In genomic region chr7:4712371-4713182, GRCh38 we compare ENCODE assay signal across 9 cellular contexts. TPM values are rescaled to one million over a fixed set of nuclear protein-coding genes. Genes with fewer than 3 reads are reported as not detected.
DNase-seq lines count a peak whose midpoint lies in the region; ATAC-seq and TF ChIP-seq lines count a peak whose summit lies in the region.
"Had no signal": no experiment of that assay in that cellular context is flagged by ENCODE, and none has a peak within 500 bp of the region (broad histone marks: within the 10 kb centered on the region; RNA-seq: fewer than 3 reads in every experiment).

No MANE protein-coding gene starts in this region.

- 60 to 63% methylated on average over 22 of the region's 22 CpGs for WGBS in upper lobe of left lung, 2 donors

- H3K79me2 ChIP-seq in fibroblast of lung (ENCODE audit: control insufficient read depth, insufficient read depth, low read length), result peaks cover 77% of the 10 kb centered on the region

- H3K36me3 ChIP-seq in HEK293 (ENCODE audit: control insufficient read depth in 2 of 2, insufficient read depth in 1 of 2, low read length in 2 of 2), result peaks cover 0 to 12% of the 10 kb centered on the region in 2 experiments; a peak in 2 of 3 replicates
- H3K36me3 ChIP-seq in fibroblast of lung (ENCODE audit: control insufficient read depth, insufficient read depth, low read length), result peaks cover 2% of the 10 kb centered on the region
- H3K36me3 ChIP-seq in upper lobe of left lung, result no peaks in the 10 kb centered on the region

- no peak overlapping the region for H2AFZ ChIP-seq in fibroblast of lung (ENCODE audit: low read length)

- CTCF ChIA-PET in HEK293 (lab: Yijun Ruan, JAX), result interaction anchor here (0.6 kb wide), 1 partner anchor 229 kb away, joined by 3 read pairs; no protein-coding TSS in a partner anchor

- DNase-seq in GM10266 (ENCODE audit: extremely low spot score) (peak; percentile 72), NCI-H510A treated with DMSO at 0.1 percent for 48 hours (lab: John Stamatoyannopoulos, UW) (peak; percentile 91), fibroblast of lung (ENCODE audit: low read depth in 2 of 2) (peak; percentile 38 to 42), upper lobe of left lung (peak in 1 of 2 donors; percentile 63), head of caudate nucleus (no peak), NCI-H446 treated with DMSO at 0.1 percent for 48 hours (lab: John Stamatoyannopoulos, UW) (no peak)
- no peak for DNase-seq in activated CD8-positive, alpha-beta memory T cell treated with anti-CD3 and anti-CD28 coated beads for 24 hours

- no peaks in the 10 kb centered on the region for H4K20me1 ChIP-seq in fibroblast of lung (ENCODE audit: control insufficient read depth, extremely low read depth, insufficient read depth, low read length)

- intact Hi-C loops in head of caudate nucleus (cut with DNase I), result no loop called here

- no peak for TF ChIP-seq POLR2A in upper lobe of left lung (IDR thresholded peaks at IDR 0.05)

- H3K9me3 ChIP-seq in HEK293 (ENCODE audit: control insufficient read depth, insufficient read depth, low read depth, low read length) (no peaks in the 10 kb centered on the region), fibroblast of lung (ENCODE audit: control insufficient read depth, insufficient read depth, low read depth, low read length) (no peaks in the 10 kb centered on the region), upper lobe of left lung (no peaks in the 10 kb centered on the region)
- H3K9me3 ChIP-seq: SJSA1 had no signal

- H3K4me1 ChIP-seq in HEK293 (ENCODE audit: control insufficient read depth, insufficient read depth, low read length), result no peaks in the 10 kb centered on the region
- H3K4me1 ChIP-seq in fibroblast of lung (ENCODE audit: control insufficient read depth, extremely low read depth, insufficient read depth, low read length), result peaks cover 9% of the 10 kb centered on the region
- peaks cover 49 to 72% (median 59%) of the 10 kb centered on the region in 4 donors for H3K4me1 ChIP-seq in upper lobe of left lung

- H3K27me3 ChIP-seq in fibroblast of lung (ENCODE audit: control insufficient read depth, insufficient read depth, low read length) (no peaks in the 10 kb centered on the region), upper lobe of left lung (no peaks in the 10 kb centered on the region)
- H3K27me3 ChIP-seq: SJSA1 had no signal

- POLR2A ChIA-PET in HEK293 (lab: Yijun Ruan, JAX), result no interaction called here

- H3K9ac ChIP-seq in fibroblast of lung (ENCODE audit: insufficient read depth, low read length), result no peak overlapping the region

- TF ChIP-seq CTCF in GM10266 (IDR thresholded peaks at IDR 0.05; ENCODE audit: control insufficient read depth, insufficient read depth, low read depth, missing control alignments) (no peak), HEK293 (tag by site-specific recombination; IDR thresholded peaks at IDR 0.05) (no peak), fibroblast of lung (conservative IDR thresholded peaks at IDR 0.05 in 1 of 2, IDR thresholded peaks at IDR 0.05 in 1 of 2; ENCODE audit: low read depth in 1 of 2, low read length in 2 of 2) (no peak), upper lobe of left lung (IDR thresholded peaks at IDR 0.05) (no peak)

- ATAC-seq in upper lobe of left lung (ENCODE audit: low FRiP score in 2 of 2), result no peak

- peak overlapping the region; percentile 39; the same call in 1 of the 2 replicates for H3K27ac ChIP-seq in HEK293 (ENCODE audit: extremely low read depth, low read depth, low read length)
- H3K27ac ChIP-seq in fibroblast of lung (ENCODE audit: insufficient read depth, low read length), result peak overlapping the region; percentile 29
- peak overlapping the region; percentile 23 to 62 (median 52) for H3K27ac ChIP-seq in upper lobe of left lung
- H3K27ac ChIP-seq: SJSA1 had no signal

- peak overlapping the region; percentile 60 for H3K4me2 ChIP-seq in fibroblast of lung (ENCODE audit: extremely low read depth, insufficient read depth, low read length)

- no peak overlapping the region for H3K4me3 ChIP-seq in HEK293 (ENCODE audit: low read depth, low read length)
- H3K4me3 ChIP-seq in fibroblast of lung (replicated peaks in 1 of 4; ENCODE audit: control extremely low read depth in 1 of 4, insufficient read depth in 1 of 4, low read depth in 3 of 4, low read length in 4 of 4), result no peak overlapping the region
- peak overlapping the region in 1 of 4 donors; percentile 0 for H3K4me3 ChIP-seq in upper lobe of left lung
- H3K4me3 ChIP-seq: SJSA1 had no signal

- no peak for TF ChIP-seq EP300 in upper lobe of left lung (IDR thresholded peaks at IDR 0.05)

TF ChIP-seq in HEK293, 187 proteins besides CTCF, POLR2A, EP300 and RAD21 (continues in another document):
- TF ChIP-seq ZBTB6 (tag by site-specific recombination; IDR thresholded peaks at IDR 0.05) (no peak), GLIS2 (tag by site-specific recombination; IDR thresholded peaks at IDR 0.05) (no peak), ZNF785 (tag by site-specific recombination; IDR thresholded peaks at IDR 0.05) (no peak), SCRT1 (tag by site-specific recombination; IDR thresholded peaks at IDR 0.05; ENCODE audit: borderline replicate concordance) (no peak), ZNF133 (tag by site-specific recombination; IDR thresholded peaks at IDR 0.05) (no peak), PRDM2 (tag by site-specific recombination; IDR thresholded peaks at IDR 0.05; ENCODE audit: borderline replicate concordance) (no peak), ZNF248 (tag by site-specific recombination; IDR thresholded peaks at IDR 0.05) (no peak), ZNF548 (tag by site-specific recombination; IDR thresholded peaks at IDR 0.05) (no peak)

RNA-seq across cellular contexts. Expression of gene FOXK1, which starts 30.5 kb away (rescaled TPM):
- 21.8 and 26.9 TPM in 2 replicates for total RNA-seq in fibroblast of lung
- 5.2 and 8.2 TPM in 2 replicates for polyA plus RNA-seq in fibroblast of lung
- 10.8 and 12.4 TPM in 2 replicates for polyA plus RNA-seq in fibroblast of lung (2012)
- polyA minus RNA-seq in fibroblast of lung (ENCODE audit: low replicate concordance), result 30.8 and 36.6 TPM in 2 replicates
- total RNA-seq in upper lobe of left lung, result 10 to 100 TPM; 25.1 to 40.7 (median 34.1) TPM

Comparison
In these comparisons a context has a peak if more than half of its experiments do, and no peak if none do; other contexts are left out.
1. DNase-seq: peak in GM10266 (single experiment), NCI-H510A treated with DMSO at 0.1 percent for 48 hours (single experiment) and fibroblast of lung (2 of 2); none in activated CD8-positive, alpha-beta memory T cell treated with anti-CD3 and anti-CD28 coated beads for 24 hours (single experiment), head of caudate nucleus (0 of 42) and NCI-H446 treated with DMSO at 0.1 percent for 48 hours (single experiment).
2. Peak in every context shown above with its lines, with median percentiles within 50 percentile points of each other: H3K27ac ChIP-seq.